32 cellular contexts compared by ENCODE assay signal in genomic region chr17:39597372-39598046, GRCh38. TPM values are rescaled to one million over a fixed set of nuclear protein-coding genes. Genes with fewer than 3 reads are reported as not detected.
DNase-seq lines count a peak whose midpoint lies in the region; ATAC-seq and TF ChIP-seq lines count a peak whose summit lies in the region.
"Had no signal": no experiment of that assay in that cellular context is flagged by ENCODE, and none has a peak within 500 bp of the region (broad histone marks: within the 10 kb centered on the region; RNA-seq: fewer than 3 reads in every experiment).

No MANE protein-coding gene starts in this region.

- peaks cover 13% of the 10 kb centered on the region; the same call in 1 of the 2 replicates for H4K20me1 ChIP-seq in SK-N-SH (ENCODE audit: insufficient read depth)

- no peaks in the 10 kb centered on the region for H3K36me3 ChIP-seq in SK-N-SH (replicated peaks in 1 of 2; ENCODE audit: control insufficient read depth in 1 of 2, insufficient read depth in 2 of 2, low read length in 1 of 2)
- no peaks in the 10 kb centered on the region for H3K36me3 ChIP-seq in Peyer's patch
- H3K36me3 ChIP-seq: ovary had no signal

- no peaks in the 10 kb centered on the region for H3K36me3 Mint-ChIP-seq in glutamatergic neuron (ENCODE audit: unreplicated experiment)
- H3K36me3 Mint-ChIP-seq: activated CD8-positive, alpha-beta memory T cell treated with anti-CD3 and anti-CD28 coated beads, Interleukin-2, amount 10 ng/mL, durations not matched to agents 7 days and 5 days; stimulated activated memory B cell treated with anti-CD40 and anti-IgM and Interleukin-4, amounts not matched to agents 10 μg/mL and 1 μg/mL and 100 μg/mL, for 72 hours; type B pancreatic cell had no signal

- H3K4me3 ChIP-seq in SK-N-SH (ENCODE audit: low read depth in 2 of 2, low read length in 1 of 2) (no peak overlapping the region), Peyer's patch (no peak overlapping the region)
- H3K4me3 ChIP-seq: ovary had no signal

- no peak for TF ChIP-seq POLR2A in Peyer's patch (IDR thresholded peaks at IDR 0.05)

- no peaks in the 10 kb centered on the region for H3F3A ChIP-seq in SK-N-SH (replicated peaks; ENCODE audit: insufficient read depth)

- no peak for TF ChIP-seq RAD21 in SK-N-SH (IDR thresholded peaks at IDR 0.05; ENCODE audit: low read length)

- peaks cover 40% of the 10 kb centered on the region for H3K27me3 Mint-ChIP-seq in glutamatergic neuron (ENCODE audit: unreplicated experiment)

- no peak overlapping the region for H2AFZ ChIP-seq in SK-N-SH (ENCODE audit: low read depth)

- H3K9ac ChIP-seq in SK-N-SH = no peak overlapping the region

- H3K4me1 Mint-ChIP-seq in glutamatergic neuron (ENCODE audit: low read depth, unreplicated experiment) = peaks cover 44% of the 10 kb centered on the region
- H3K4me1 Mint-ChIP-seq: nephron progenitor cell had no signal

- peak overlapping the region; percentile 74 for H3K4me3 Mint-ChIP-seq in glutamatergic neuron (ENCODE audit: unreplicated experiment)
- H3K4me3 Mint-ChIP-seq: activated CD8-positive, alpha-beta memory T cell treated with anti-CD3 and anti-CD28 coated beads, Interleukin-2, amount 10 ng/mL, durations not matched to agents 7 days and 5 days; dendritic cell treated with granulocyte-macrophage colony-stimulating factor and Interleukin-4, amounts not matched to agents 40 ng/mL and 50 ng/mL, for 4 days; endodermal cell; HFFc6; nephron progenitor cell; stimulated activated memory B cell treated with anti-CD40 and anti-IgM and Interleukin-4, amounts not matched to agents 10 μg/mL and 1 μg/mL and 100 μg/mL, for 72 hours; T-helper 2 cell treated with Interferon-gamma antibody and Interleukin-4, amounts not matched to agents 5 μg/mL and 100 μg/mL, for 36 hours; type B pancreatic cell had no signal

- H3K27ac ChIP-seq in SK-N-SH (ENCODE audit: low read depth in 2 of 2, low read length in 1 of 2) (no peak overlapping the region), Peyer's patch (no peak overlapping the region)
- H3K27ac ChIP-seq: ovary had no signal

- POLR2A ChIA-PET in SK-N-SH (lab: Yijun Ruan, JAX) = no interaction called here

- H3K4me2 ChIP-seq in SK-N-SH = no peak overlapping the region

- DNase-seq in SK-N-SH (peak; percentile 71), DMS 273 treated with DMSO at 0.1 percent for 48 hours (lab: John Stamatoyannopoulos, UW) (peak; percentile 25), NCI-H2171 treated with DMSO at 0.1 percent for 48 hours (lab: John Stamatoyannopoulos, UW) (peak; percentile 68), glutamatergic neuron (no peak), Peyer's patch (no peak), NOMO-1 treated with dmso at 0.1 percent for 144 hours (lab: John Stamatoyannopoulos, UW; ENCODE audit: unreplicated experiment) (no peak)
- DNase-seq: activated CD8-positive, alpha-beta memory T cell treated with anti-CD3 and anti-CD28 coated beads, Interleukin-2, amount 10 ng/mL, durations not matched to agents 7 days and 5 days; activated naive CD4-positive, alpha-beta T cell; activated T-cell treated with anti-CD3 and anti-CD28 coated beads, Interleukin-2, amount 50 U/mL, for 72 hours; central memory CD4-positive, alpha-beta T cell; HFFc6; KBM-7; mammary epithelial cell; NCI-H1092 treated with DMSO at 0.1 percent for 48 hours; NCI-H1930; NCI-H345; nephron progenitor cell; NK-92 treated with Interleukin-12 subunit alpha and Interleukin-12 subunit beta, amount 100 ng/mL, for 24 hours; ovary; PC-3 had no signal

- H3K9me3 Mint-ChIP-seq in glutamatergic neuron (ENCODE audit: unreplicated experiment) = peaks cover 16% of the 10 kb centered on the region
- H3K9me3 Mint-ChIP-seq: dendritic cell treated with granulocyte-macrophage colony-stimulating factor and Interleukin-4, amounts not matched to agents 40 ng/mL and 50 ng/mL, for 4 days; endodermal cell; HFFc6; nephron progenitor cell; T-helper 2 cell treated with Interferon-gamma antibody and Interleukin-4, amounts not matched to agents 5 μg/mL and 100 μg/mL, for 36 hours had no signal

- ATAC-seq in SK-N-SH treated with all-trans-retinoic acid at 6 μM for 48 hours (no peak), HG03457 (IDR thresholded peaks at IDR 0.05; ENCODE audit: unreplicated experiment) (no peak)
- ATAC-seq: activated CD8-positive, alpha-beta memory T cell treated with anti-CD3 and anti-CD28 coated beads, Interleukin-2, amount 10 ng/mL, durations not matched to agents 7 days and 5 days; PC-3; Right ventricle myocardium inferior; stimulated activated memory B cell treated with anti-CD40 and anti-IgM and Interleukin-4, amounts not matched to agents 10 μg/mL and 1 μg/mL and 100 μg/mL, for 72 hours had no signal

- H3K27me3 ChIP-seq in SK-N-SH (ENCODE audit: insufficient read depth) (peaks cover 79% of the 10 kb centered on the region), Peyer's patch (peaks cover 0 to 68% of the 10 kb centered on the region in 2 donors)

- TF ChIP-seq CTCF in SK-N-SH (IDR thresholded peaks at IDR 0.05) (no peak), glutamatergic neuron (IDR thresholded peaks at IDR 0.05; ENCODE audit: partially characterized antibody, unreplicated experiment) (no peak), Peyer's patch (IDR thresholded peaks at IDR 0.05) (no peak)

- CTCF ChIA-PET in SK-N-SH (lab: Yijun Ruan, JAX) = interaction anchor here (0.8 to 17.5 kb wide), 8 partner anchors 9 to 353 kb away, joined by 3 to 285 read pairs (median 8); partner anchors contain the start of gene PPP1R1B

- H3K27ac Mint-ChIP-seq in glutamatergic neuron (ENCODE audit: unreplicated experiment) = no peak overlapping the region
- H3K27ac Mint-ChIP-seq: activated CD8-positive, alpha-beta memory T cell treated with anti-CD3 and anti-CD28 coated beads, Interleukin-2, amount 10 ng/mL, durations not matched to agents 7 days and 5 days; activated T-cell treated with anti-CD3 and anti-CD28 coated beads, Interleukin-2, amount 50 U/mL, for 72 hours; dendritic cell treated with granulocyte-macrophage colony-stimulating factor and Interleukin-4, amounts not matched to agents 40 ng/mL and 50 ng/mL, for 4 days; endodermal cell; HFFc6; nephron progenitor cell; stimulated activated memory B cell treated with anti-CD40 and anti-IgM and Interleukin-4, amounts not matched to agents 10 μg/mL and 1 μg/mL and 100 μg/mL, for 72 hours; T-helper 2 cell treated with Interferon-gamma antibody and Interleukin-4, amounts not matched to agents 5 μg/mL and 100 μg/mL, for 36 hours; type B pancreatic cell had no signal

- H3K4me1 ChIP-seq in SK-N-SH (ENCODE audit: control insufficient read depth in 1 of 2, insufficient read depth in 2 of 2, low read depth in 1 of 2, low read length in 1 of 2) (peaks cover 7 to 32% of the 10 kb centered on the region in 2 experiments), Peyer's patch (peaks cover 0 to 15% (median 0%) of the 10 kb centered on the region in 4 donors)

- TF ChIP-seq EP300 in SK-N-SH (IDR thresholded peaks at IDR 0.05; ENCODE audit: borderline replicate concordance in 1 of 2, low read depth in 1 of 2, low read length in 1 of 2) = no peak

- no peaks in the 10 kb centered on the region for H3K79me2 ChIP-seq in SK-N-SH (ENCODE audit: insufficient read depth)

- 8% methylated on average over 20 of the region's 22 CpGs for WGBS in SK-N-SH (ENCODE audit: low lambda C conversion rate)

- H3K9me3 ChIP-seq in SK-N-SH (no peaks in the 10 kb centered on the region), Peyer's patch (peaks cover 0 to 4% (median 0%) of the 10 kb centered on the region in 4 donors)
- H3K9me3 ChIP-seq: ovary had no signal

- H3K9me2 ChIP-seq in SK-N-SH = no peaks in the 10 kb centered on the region

TF ChIP-seq in SK-N-SH, 30 proteins besides CTCF, POLR2A, EP300 and RAD21 (continues in another document):
- TF ChIP-seq SMC3 (IDR thresholded peaks at IDR 0.05; ENCODE audit: low read depth, low read length) = no peak
- TF ChIP-seq, protein P1, sequence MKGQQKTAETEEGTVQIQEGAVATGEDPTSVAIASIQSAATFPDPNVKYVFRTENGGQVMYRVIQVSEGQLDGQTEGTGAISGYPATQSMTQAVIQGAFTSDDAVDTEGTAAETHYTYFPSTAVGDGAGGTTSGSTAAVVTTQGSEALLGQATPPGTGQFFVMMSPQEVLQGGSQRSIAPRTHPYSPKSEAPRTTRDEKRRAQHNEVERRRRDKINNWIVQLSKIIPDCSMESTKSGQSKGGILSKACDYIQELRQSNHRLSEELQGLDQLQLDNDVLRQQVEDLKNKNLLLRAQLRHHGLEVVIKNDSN (IDR thresholded peaks at IDR 0.05; ENCODE audit: borderline replicate concordance, low read depth) = no peak

TF ChIP-seq in SK-N-SH treated with all-trans-retinoic acid at 6 μM for 48 hours, 23 proteins besides CTCF, POLR2A, EP300 and RAD21:
- TF ChIP-seq GLIS3 (CRISPR knock-in tag; IDR thresholded peaks at IDR 0.05) (no peak), ISL1 (CRISPR knock-in tag; IDR thresholded peaks at IDR 0.05) (no peak), ZNF8 (CRISPR knock-in tag; IDR thresholded peaks at IDR 0.05) (no peak), PPARA (CRISPR knock-in tag; IDR thresholded peaks at IDR 0.05; ENCODE audit: borderline replicate concordance) (no peak), RARB (CRISPR knock-in tag; IDR thresholded peaks at IDR 0.05) (no peak), ZC3H10 (CRISPR knock-in tag; IDR thresholded peaks at IDR 0.05) (no peak), ARNTL (CRISPR knock-in tag; IDR thresholded peaks at IDR 0.05; ENCODE audit: borderline replicate concordance, low read depth) (no peak), SNAI2 (CRISPR knock-in tag; IDR thresholded peaks at IDR 0.05) (no peak), BACH2 (CRISPR knock-in tag; IDR thresholded peaks at IDR 0.05; ENCODE audit: borderline replicate concordance) (no peak), ZFP30 (CRISPR knock-in tag; IDR thresholded peaks at IDR 0.05) (no peak)

RNA-seq across cellular contexts. Expression of gene NEUROD2, which starts 10.2 kb away (rescaled TPM):
- not detected in 2 replicates for polyA plus RNA-seq in SK-N-SH (2012; rRNA removed)
- not detected in 2 replicates for polyA plus RNA-seq in SK-N-SH (2012; cell fraction: cytosol; rRNA removed)
- polyA plus RNA-seq in SK-N-SH (2012; cell fraction: nucleus; rRNA removed) = 0.04 TPM in 1 of 2 replicates, not detected in the other
- total RNA-seq in glutamatergic neuron (ENCODE audit: unreplicated experiment) (6.3 TPM), Peyer's patch (not detected)
- total RNA-seq: activated CD8-positive, alpha-beta memory T cell treated with anti-CD3 and anti-CD28 coated beads, Interleukin-2, amount 10 ng/mL, durations not matched to agents 7 days and 5 days; activated T-cell treated with anti-CD3 and anti-CD28 coated beads, Interleukin-2, amount 50 U/mL, for 72 hours; endodermal cell; HFFc6; M059J; mammary epithelial cell; mucosa of gallbladder; ovary; PC-3; Right ventricle myocardium inferior; skeletal muscle tissue had no signal
- polyA plus RNA-seq: BJ, mammary epithelial cell, ovary had no signal

RNA-seq across cellular contexts. Expression of gene PPP1R1B, which starts 29.2 kb away (rescaled TPM):
- polyA plus RNA-seq in SK-N-SH (2012; rRNA removed) = 0.05 and 0.07 TPM in 2 replicates
- polyA plus RNA-seq in SK-N-SH (2012; cell fraction: cytosol; rRNA removed) = 0.05 and 0.12 TPM in 2 replicates
- polyA plus RNA-seq in SK-N-SH (2012; cell fraction: nucleus; rRNA removed) = not detected in 2 replicates
- total RNA-seq in glutamatergic neuron (ENCODE audit: unreplicated experiment) (not detected), Peyer's patch (100 to 1,000 TPM in 3 of 4 donors, 10 to 100 TPM in 1; 71.8 to 161 (median 125) TPM)
- total RNA-seq: activated CD8-positive, alpha-beta memory T cell treated with anti-CD3 and anti-CD28 coated beads, Interleukin-2, amount 10 ng/mL, durations not matched to agents 7 days and 5 days; activated T-cell treated with anti-CD3 and anti-CD28 coated beads, Interleukin-2, amount 50 U/mL, for 72 hours; HFFc6; M059J had no signal
- polyA plus RNA-seq: BJ had no signal

RNA-seq across cellular contexts. Expression of gene STARD3, which starts 39.4 kb away (rescaled TPM):
- 76.8 and 78.0 TPM in 2 replicates for polyA plus RNA-seq in SK-N-SH (2012; rRNA removed)
- polyA plus RNA-seq in SK-N-SH (2012; cell fraction: cytosol; rRNA removed) = 32.5 and 44.3 TPM in 2 replicates
- 330 and 615 TPM in 2 replicates for polyA plus RNA-seq in SK-N-SH (2012; cell fraction: nucleus; rRNA removed)
- total RNA-seq in glutamatergic neuron (ENCODE audit: unreplicated experiment) = 48.0 TPM
- total RNA-seq in Peyer's patch = 100 to 1,000 TPM; 102 to 212 (median 145) TPM

Comparison
In these comparisons a context has a peak if more than half of its experiments do, and no peak if none do; other contexts are left out.
1. DNase-seq: peak in SK-N-SH (single experiment), DMS 273 treated with DMSO at 0.1 percent for 48 hours (single experiment) and NCI-H2171 treated with DMSO at 0.1 percent for 48 hours (single experiment); none in glutamatergic neuron (single experiment), Peyer's patch (0 of 3) and NOMO-1 treated with dmso at 0.1 percent for 144 hours (single experiment).
2. RNA of gene PPP1R1B, which starts 29.2 kb away (total RNA-seq): 71.8 to 161 TPM in Peyer's patch; not detected in glutamatergic neuron (single experiment); every median in the first group is over 10 times any median in the second.